ENCODE assay signal across 1 cellular context in the genomic region with DNA sequence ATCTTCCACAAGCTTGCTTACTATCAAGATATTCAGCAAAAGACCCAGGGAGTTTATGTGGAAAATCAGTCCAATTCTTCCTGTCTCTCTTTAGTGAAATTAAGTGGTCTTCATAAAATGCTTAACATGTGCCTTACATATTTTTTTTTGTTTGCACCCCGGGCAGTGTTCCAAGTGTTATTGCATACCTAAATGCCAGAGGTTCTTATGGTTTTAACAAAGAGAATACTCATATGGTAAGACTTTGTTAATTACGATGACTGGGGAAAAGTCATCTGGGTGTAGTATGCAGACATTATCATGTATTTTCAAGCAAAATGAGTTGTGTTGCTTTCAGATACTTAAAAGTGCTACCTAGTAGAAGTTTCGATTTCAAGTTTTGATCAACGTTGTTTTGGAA.
TF ChIP-seq lines count a peak whose summit lies in the region.

No MANE protein-coding gene starts in this region.

TF ChIP-seq in IMR-90, 13 proteins besides CTCF, POLR2A, EP300 and RAD21 (continued from another document):
- TF ChIP-seq CHD1 (IDR thresholded peaks at IDR 0.05; ENCODE audit: low read depth, low read length) (no peak), BHLHE40 (IDR thresholded peaks at IDR 0.05; ENCODE audit: low read depth, low read length) (no peak), NFE2L2 (IDR thresholded peaks at IDR 0.05; ENCODE audit: low read depth, low read length) (no peak)
TF ChIP-seq in IMR-90: peak in this region for 0.
